In genomic region chr5:172035039-172035438, GRCh38 we compare ENCODE assay signal across 1 cellular context.
TF ChIP-seq lines count a peak whose summit lies in the region.

No MANE protein-coding gene starts in this region.

TF ChIP-seq in HEK293, 187 proteins besides CTCF, POLR2A, EP300 and RAD21 (continued from another document):
- TF ChIP-seq ZBTB49 (tag by site-specific recombination; IDR thresholded peaks at IDR 0.05; ENCODE audit: low read depth): no peak
- TF ChIP-seq ZNF280D (tag by site-specific recombination; IDR thresholded peaks at IDR 0.05): no peak
- no peak for TF ChIP-seq ZNF488 (tag by site-specific recombination; IDR thresholded peaks at IDR 0.05)
- TF ChIP-seq ZFHX2 (tag by site-specific recombination; conservative IDR thresholded peaks at IDR 0.05): peak; percentile 82
- no peak for TF ChIP-seq ZNF704 (tag by site-specific recombination; IDR thresholded peaks at IDR 0.05)
- TF ChIP-seq ZNF169 (tag by site-specific recombination; IDR thresholded peaks at IDR 0.05): no peak
- TF ChIP-seq EGR2 (tag by site-specific recombination; IDR thresholded peaks at IDR 0.05; ENCODE audit: low read depth): peak; percentile 82
- TF ChIP-seq ZNF623 (tag by site-specific recombination; IDR thresholded peaks at IDR 0.05): no peak
